Comparison of ENCODE assay signal across 8 cellular contexts in genomic region chr1:151314137-151314875, GRCh38. TPM values are rescaled to one million over a fixed set of nuclear protein-coding genes. Genes with fewer than 3 reads are reported as not detected.
DNase-seq lines count a peak whose midpoint lies in the region; ATAC-seq and TF ChIP-seq lines count a peak whose summit lies in the region.

No MANE protein-coding gene starts in this region.

- H3K9me3 ChIP-seq in lower lobe of right lung, result no peaks in the 10 kb centered on the region
- H3K9me3 ChIP-seq in upper lobe of left lung, result no peaks in the 10 kb centered on the region

- H3K27ac Mint-ChIP-seq in activated CD8-positive, alpha-beta T cell treated with anti-CD3 and anti-CD28 coated beads for 36 hours, result peak overlapping the region; percentile 35
- H3K27ac Mint-ChIP-seq in activated CD8-positive, alpha-beta T cell treated with anti-CD3 and anti-CD28 coated beads, Interleukin-2, amount 10 ng/mL, durations not matched to agents 7 days and 5 days, result no peak overlapping the region

- TF ChIP-seq EP300 in upper lobe of left lung (IDR thresholded peaks at IDR 0.05), result no peak

- H3K4me1 ChIP-seq in lower lobe of right lung, result peaks cover 55% of the 10 kb centered on the region
- H3K4me1 ChIP-seq in upper lobe of left lung, result peaks cover 36 to 55% (median 38%) of the 10 kb centered on the region in 4 donors

- H3K27me3 ChIP-seq in lower lobe of right lung (ENCODE audit: low read depth) (no peaks in the 10 kb centered on the region), upper lobe of left lung (no peaks in the 10 kb centered on the region)

- H3K9me3 Mint-ChIP-seq in activated CD8-positive, alpha-beta T cell treated with anti-CD3 and anti-CD28 coated beads for 36 hours, result no peaks in the 10 kb centered on the region
- no peaks in the 10 kb centered on the region for H3K9me3 Mint-ChIP-seq in activated CD8-positive, alpha-beta T cell treated with anti-CD3 and anti-CD28 coated beads, Interleukin-2, amount 10 ng/mL, durations not matched to agents 7 days and 5 days (ENCODE audit: insufficient read depth)

- no peak for TF ChIP-seq POLR2A in upper lobe of left lung (IDR thresholded peaks at IDR 0.05)

- WGBS in upper lobe of left lung, 2 donors, result 55 to 71% methylated on average over 3 of the region's 3 CpGs

- peak overlapping the region; percentile 8 to 88 for H3K27ac ChIP-seq in coronary artery
- peak overlapping the region; percentile 13 for H3K27ac ChIP-seq in lower lobe of right lung
- H3K27ac ChIP-seq in upper lobe of left lung, result peak overlapping the region in 3 of 4 donors; percentile 12 to 56 (median 50)

- CTCF ChIA-PET in activated CD8-positive, alpha-beta T cell treated with anti-CD3 and anti-CD28 coated beads for 36 hours (lab: Charles Lee), result interaction anchor here (0.6 to 14.1 kb wide), 3 partner anchors 10 to 27 kb away, joined by 3 to 179 read pairs (median 79); no protein-coding TSS in a partner anchor
- CTCF ChIA-PET in activated CD8-positive, alpha-beta T cell treated with anti-CD3 and anti-CD28 coated beads, Interleukin-2, amount 10 ng/mL, durations not matched to agents 7 days and 5 days (lab: Charles Lee), result interaction anchor here (1.3 to 6.5 kb wide), 3 partner anchors 12 to 26 kb away, joined by 6 to 56 read pairs (median 49); partner anchors contain the start of gene PI4KB

- DNase-seq in activated CD8-positive, alpha-beta T cell treated with anti-CD3 and anti-CD28 coated beads for 36 hours, result no peak
- no peak for DNase-seq in activated CD8-positive, alpha-beta T cell treated with anti-CD3 and anti-CD28 coated beads, Interleukin-2, amount 10 ng/mL, durations not matched to agents 7 days and 5 days
- DNase-seq in coronary artery (ENCODE audit: low spot score) (peak; percentile 85), lower lobe of right lung (peak; percentile 51), upper lobe of left lung (no peak), activated gamma-delta T cell (lab: John Stamatoyannopoulos, UW) (no peak), SKM-1 treated with dmso at 0.1 percent for 144 hours (lab: John Stamatoyannopoulos, UW; ENCODE audit: unreplicated experiment) (no peak)
- no peak for DNase-seq in stimulated activated CD4-positive, alpha-beta T cell treated with anti-CD3 and anti-CD28 coated beads, Interleukin-4, amount 100 ng/mL, for 4 hours

- peaks cover 30% of the 10 kb centered on the region for H3K4me1 Mint-ChIP-seq in activated CD8-positive, alpha-beta T cell treated with anti-CD3 and anti-CD28 coated beads for 36 hours (ENCODE audit: low read depth)
- peaks cover 14% of the 10 kb centered on the region for H3K4me1 Mint-ChIP-seq in activated CD8-positive, alpha-beta T cell treated with anti-CD3 and anti-CD28 coated beads, Interleukin-2, amount 10 ng/mL, durations not matched to agents 7 days and 5 days (ENCODE audit: low read depth)

- ATAC-seq in activated CD8-positive, alpha-beta T cell treated with anti-CD3 and anti-CD28 coated beads for 36 hours, result no peak
- ATAC-seq in activated CD8-positive, alpha-beta T cell treated with anti-CD3 and anti-CD28 coated beads, Interleukin-2, amount 10 ng/mL, durations not matched to agents 7 days and 5 days, result no peak
- peak; percentile 62 for ATAC-seq in lower lobe of right lung
- peak in 1 of 2 donors; percentile 76 for ATAC-seq in upper lobe of left lung (ENCODE audit: low FRiP score in 2 of 2)

- H3K27me3 Mint-ChIP-seq in activated CD8-positive, alpha-beta T cell treated with anti-CD3 and anti-CD28 coated beads for 36 hours, result no peaks in the 10 kb centered on the region
- no peaks in the 10 kb centered on the region for H3K27me3 Mint-ChIP-seq in activated CD8-positive, alpha-beta T cell treated with anti-CD3 and anti-CD28 coated beads, Interleukin-2, amount 10 ng/mL, durations not matched to agents 7 days and 5 days (ENCODE audit: low read depth)

- TF ChIP-seq CTCF in activated CD8-positive, alpha-beta T cell treated with anti-CD3 and anti-CD28 coated beads for 36 hours (IDR thresholded peaks at IDR 0.05), result no peak
- TF ChIP-seq CTCF in coronary artery (IDR thresholded peaks at IDR 0.05) (no peak), lower lobe of right lung (IDR thresholded peaks at IDR 0.05) (no peak), upper lobe of left lung (IDR thresholded peaks at IDR 0.05) (no peak)

- intact Hi-C loops in activated CD8-positive, alpha-beta T cell treated with anti-CD3 and anti-CD28 coated beads for 36 hours (cut with micrococcal nuclease), result no loop called here
- intact Hi-C loops in lower lobe of right lung (cut with DNase I), result no loop called here

- peaks cover 96% of the 10 kb centered on the region for H3K36me3 ChIP-seq in lower lobe of right lung
- peaks cover 6 to 84% (median 38%) of the 10 kb centered on the region in 4 donors for H3K36me3 ChIP-seq in upper lobe of left lung

- H3K36me3 Mint-ChIP-seq in activated CD8-positive, alpha-beta T cell treated with anti-CD3 and anti-CD28 coated beads for 36 hours (ENCODE audit: low read depth), result peaks cover 20% of the 10 kb centered on the region
- peaks cover 53% of the 10 kb centered on the region for H3K36me3 Mint-ChIP-seq in activated CD8-positive, alpha-beta T cell treated with anti-CD3 and anti-CD28 coated beads, Interleukin-2, amount 10 ng/mL, durations not matched to agents 7 days and 5 days (ENCODE audit: low read depth)

- POLR2A ChIA-PET in activated CD8-positive, alpha-beta T cell treated with anti-CD3 and anti-CD28 coated beads for 36 hours (lab: Charles Lee), result interaction anchor here (1.1 to 10.6 kb wide), 5 partner anchors 11 to 124 kb away, joined by 3 to 120 read pairs (median 4); partner anchors contain the start of genes PI4KB, PSMD4, VPS72 and ZNF687
- POLR2A ChIA-PET in activated CD8-positive, alpha-beta T cell treated with anti-CD3 and anti-CD28 coated beads, Interleukin-2, amount 10 ng/mL, durations not matched to agents 7 days and 5 days (lab: Charles Lee), result interaction anchor here (0.5 to 1.2 kb wide), 3 partner anchors 9 to 60 kb away, joined by 3 to 10 read pairs (median 3); partner anchors contain the start of gene PI4KB

- H3K4me3 Mint-ChIP-seq in activated CD8-positive, alpha-beta T cell treated with anti-CD3 and anti-CD28 coated beads for 36 hours, result no peak overlapping the region
- H3K4me3 Mint-ChIP-seq in activated CD8-positive, alpha-beta T cell treated with anti-CD3 and anti-CD28 coated beads, Interleukin-2, amount 10 ng/mL, durations not matched to agents 7 days and 5 days, result no peak overlapping the region

- peak overlapping the region; percentile 10 for H3K4me3 ChIP-seq in coronary artery
- no peak overlapping the region for H3K4me3 ChIP-seq in lower lobe of right lung
- H3K4me3 ChIP-seq in upper lobe of left lung, result no peak overlapping the region

RNA-seq across cellular contexts. Expression of gene PI4KB, which starts 12.9 kb away (rescaled TPM):
- total RNA-seq in activated CD8-positive, alpha-beta T cell treated with anti-CD3 and anti-CD28 coated beads for 36 hours, result 10 to 100 TPM; 46.6 to 47.3 TPM
- total RNA-seq in activated CD8-positive, alpha-beta T cell treated with anti-CD3 and anti-CD28 coated beads, Interleukin-2, amount 10 ng/mL, durations not matched to agents 7 days and 5 days, result 10 to 100 TPM; 56.0 to 70.2 TPM
- total RNA-seq in lower lobe of right lung (66.0 TPM), upper lobe of left lung (100 to 1,000 TPM in 1 of 6 donors, 10 to 100 TPM in 5; 41.3 to 127 (median 64.0) TPM)

RNA-seq across cellular contexts. Expression of gene ZNF687, which starts 32.2 kb away (rescaled TPM):
- 10 to 100 TPM; 27.3 to 29.5 TPM for total RNA-seq in activated CD8-positive, alpha-beta T cell treated with anti-CD3 and anti-CD28 coated beads for 36 hours
- 10 to 100 TPM; 25.5 to 26.6 TPM for total RNA-seq in activated CD8-positive, alpha-beta T cell treated with anti-CD3 and anti-CD28 coated beads, Interleukin-2, amount 10 ng/mL, durations not matched to agents 7 days and 5 days
- total RNA-seq in lower lobe of right lung, result 23.7 TPM
- total RNA-seq in upper lobe of left lung, result 10 to 100 TPM; 17.4 to 50.3 (median 27.2) TPM

RNA-seq across cellular contexts. Expression of gene RFX5, which starts 32.7 kb away (rescaled TPM):
- 10 to 100 TPM; 55.6 to 55.7 TPM for total RNA-seq in activated CD8-positive, alpha-beta T cell treated with anti-CD3 and anti-CD28 coated beads for 36 hours
- 10 to 100 TPM; 59.3 to 63.9 TPM for total RNA-seq in activated CD8-positive, alpha-beta T cell treated with anti-CD3 and anti-CD28 coated beads, Interleukin-2, amount 10 ng/mL, durations not matched to agents 7 days and 5 days
- total RNA-seq in lower lobe of right lung (57.6 TPM), upper lobe of left lung (10 to 100 TPM; 31.5 to 55.5 (median 43.2) TPM)

RNA-seq across cellular contexts. Expression of gene SELENBP1, which starts 58.2 kb away (rescaled TPM):
- total RNA-seq in activated CD8-positive, alpha-beta T cell treated with anti-CD3 and anti-CD28 coated beads for 36 hours, result not detected
- total RNA-seq in activated CD8-positive, alpha-beta T cell treated with anti-CD3 and anti-CD28 coated beads, Interleukin-2, amount 10 ng/mL, durations not matched to agents 7 days and 5 days, result not detected
- total RNA-seq in lower lobe of right lung, result 413 TPM
- 100 to 1,000 TPM; 241 to 804 (median 431) TPM for total RNA-seq in upper lobe of left lung

RNA-seq across cellular contexts. Expression of gene PSMD4, which starts 59.8 kb away (rescaled TPM):
- 100 to 1,000 TPM; 203 to 214 TPM for total RNA-seq in activated CD8-positive, alpha-beta T cell treated with anti-CD3 and anti-CD28 coated beads for 36 hours
- total RNA-seq in activated CD8-positive, alpha-beta T cell treated with anti-CD3 and anti-CD28 coated beads, Interleukin-2, amount 10 ng/mL, durations not matched to agents 7 days and 5 days, result 100 to 1,000 TPM; 194 to 210 TPM
- total RNA-seq in lower lobe of right lung (106 TPM), upper lobe of left lung (100 to 1,000 TPM; 102 to 132 (median 119) TPM)

Comparison
In these comparisons a context has a peak if more than half of its experiments do, and no peak if none do; other contexts are left out.
1. ATAC-seq: peak in lower lobe of right lung (2 of 2); none in activated CD8-positive, alpha-beta T cell treated with anti-CD3 and anti-CD28 coated beads for 36 hours (single experiment) and activated CD8-positive, alpha-beta T cell treated with anti-CD3 and anti-CD28 coated beads, Interleukin-2, amount 10 ng/mL, durations not matched to agents 7 days and 5 days (single experiment).
2. DNase-seq: peak in coronary artery (single experiment) and lower lobe of right lung (single experiment); none in activated CD8-positive, alpha-beta T cell treated with anti-CD3 and anti-CD28 coated beads for 36 hours (single experiment), activated CD8-positive, alpha-beta T cell treated with anti-CD3 and anti-CD28 coated beads, Interleukin-2, amount 10 ng/mL, durations not matched to agents 7 days and 5 days (single experiment), upper lobe of left lung (0 of 2), activated gamma-delta T cell (single experiment), stimulated activated CD4-positive, alpha-beta T cell treated with anti-CD3 and anti-CD28 coated beads, Interleukin-4, amount 100 ng/mL, for 4 hours (0 of 2) and SKM-1 treated with dmso at 0.1 percent for 144 hours (single experiment).
3. Peak in every context shown above with its lines, with median percentiles within 50 percentile points of each other: H3K27ac ChIP-seq.